6 cellular contexts compared by ENCODE assay signal in genomic region chr9:106634641-106635040, GRCh38.
"Had no signal": no experiment of that assay in that cellular context is flagged by ENCODE, and none has a peak within 500 bp of the region (broad histone marks: within the 10 kb centered on the region; RNA-seq: fewer than 3 reads in every experiment).

No MANE protein-coding gene starts in this region.

- H2AFZ ChIP-seq: GM23338 had no signal

- FAIRE-seq: H1, HTR-8/SVneo had no signal

- ATAC-seq: GM23338 had no signal

- DNase-seq: H9, HCEC 1CT, KBM-7 had no signal

- H3K4me3 ChIP-seq: GM23338 had no signal

- H3K4me2 ChIP-seq: GM23338 had no signal
